Comparison of ENCODE assay signal across 16 cellular contexts in genomic region chr11:46562527-46562926, GRCh38.
"Had no signal": no experiment of that assay in that cellular context is flagged by ENCODE, and none has a peak within 500 bp of the region (broad histone marks: within the 10 kb centered on the region; RNA-seq: fewer than 3 reads in every experiment).

No MANE protein-coding gene starts in this region.

- H3K9me3 ChIP-seq: adrenal gland, breast epithelium, esophagus muscularis mucosa, gastroesophageal sphincter, heart left ventricle, left ventricle myocardium inferior, prostate gland, right atrium auricular region, suprapubic skin, transverse colon, vagina had no signal

- H3K4me3 Mint-ChIP-seq: activated CD4-positive, alpha-beta T cell treated with anti-CD3 and anti-CD28 coated beads, Interleukin-2, amount 10 ng/mL, durations not matched to agents 7 days and 5 days; activated naive CD4-positive, alpha-beta T cell treated with anti-CD3 and anti-CD28 coated beads, Interleukin-2, amount 10 ng/mL, durations not matched to agents 7 days and 5 days had no signal

- H3K9me3 Mint-ChIP-seq: activated CD4-positive, alpha-beta T cell treated with anti-CD3 and anti-CD28 coated beads, Interleukin-2, amount 10 ng/mL, durations not matched to agents 7 days and 5 days; activated naive CD4-positive, alpha-beta T cell treated with anti-CD3 and anti-CD28 coated beads, Interleukin-2, amount 10 ng/mL, durations not matched to agents 7 days and 5 days had no signal

- H3K4me1 ChIP-seq: prostate gland had no signal

- H3K27ac Mint-ChIP-seq: activated naive CD4-positive, alpha-beta T cell treated with anti-CD3 and anti-CD28 coated beads, Interleukin-2, amount 10 ng/mL, durations not matched to agents 7 days and 5 days had no signal

- H3K27me3 Mint-ChIP-seq: activated CD4-positive, alpha-beta T cell treated with anti-CD3 and anti-CD28 coated beads, Interleukin-2, amount 10 ng/mL, durations not matched to agents 7 days and 5 days; activated naive CD4-positive, alpha-beta T cell treated with anti-CD3 and anti-CD28 coated beads, Interleukin-2, amount 10 ng/mL, durations not matched to agents 7 days and 5 days had no signal

- ATAC-seq: gastroesophageal sphincter; heart left ventricle; stimulated activated naive CD8-positive, alpha-beta T cell treated with anti-CD3 and anti-CD28 coated beads, Interleukin-15, Interleukin-2, amounts not matched to agents 100 U/mL and 50 U/mL, for 24 hours had no signal

- DNase-seq: activated CD4-positive, alpha-beta T cell treated with anti-CD3 and anti-CD28 coated beads, Interleukin-2, amount 10 ng/mL, durations not matched to agents 7 days and 5 days; activated naive CD4-positive, alpha-beta T cell treated with anti-CD3 and anti-CD28 coated beads, Interleukin-2, amount 10 ng/mL, durations not matched to agents 7 days and 5 days; adrenal gland; cerebellar nuclear complex; cortex of kidney; heart left ventricle; left ventricle myocardium inferior; stimulated activated naive CD8-positive, alpha-beta T cell treated with anti-CD3 and anti-CD28 coated beads, Interleukin-15, Interleukin-2, amounts not matched to agents 100 U/mL and 50 U/mL, for 24 hours; transverse colon had no signal

- H3K27ac ChIP-seq: adrenal gland, left ventricle myocardium inferior, prostate gland, right atrium auricular region, suprapubic skin had no signal

- H3K4me3 ChIP-seq: adrenal gland, breast epithelium, esophagus muscularis mucosa, gastroesophageal sphincter, heart left ventricle, left ventricle myocardium inferior, prostate gland, right atrium auricular region, suprapubic skin, transverse colon, vagina had no signal

- H3K36me3 ChIP-seq: adrenal gland, breast epithelium, esophagus muscularis mucosa, gastroesophageal sphincter, heart left ventricle, left ventricle myocardium inferior, prostate gland, right atrium auricular region, suprapubic skin, transverse colon, vagina had no signal
